In genomic region chr16:9226924-9227323, GRCh38 we compare ENCODE assay signal across 10 cellular contexts.
"Had no signal": no experiment of that assay in that cellular context is flagged by ENCODE, and none has a peak within 500 bp of the region (broad histone marks: within the 10 kb centered on the region; RNA-seq: fewer than 3 reads in every experiment).

No MANE protein-coding gene starts in this region.

- H3K4me3 ChIP-seq: K562 had no signal

- H3K9me3 Mint-ChIP-seq: IgD-negative memory B cell had no signal

- FAIRE-seq: HepG2, HTR-8/SVneo, K562 had no signal

- H3K4me2 ChIP-seq: KMS-11 had no signal

- H3K4me1 Mint-ChIP-seq: IgD-negative memory B cell had no signal

- ATAC-seq: HepG2, K562 had no signal

- H3K27ac ChIP-seq: HL-60, KMS-11 had no signal

- DNase-seq: IMR-90, Karpas-422, KBM-7, KG1 had no signal

- H3K27ac Mint-ChIP-seq: IgD-negative memory B cell had no signal
